ENCODE assay signal across 8 cellular contexts in the genomic region with DNA sequence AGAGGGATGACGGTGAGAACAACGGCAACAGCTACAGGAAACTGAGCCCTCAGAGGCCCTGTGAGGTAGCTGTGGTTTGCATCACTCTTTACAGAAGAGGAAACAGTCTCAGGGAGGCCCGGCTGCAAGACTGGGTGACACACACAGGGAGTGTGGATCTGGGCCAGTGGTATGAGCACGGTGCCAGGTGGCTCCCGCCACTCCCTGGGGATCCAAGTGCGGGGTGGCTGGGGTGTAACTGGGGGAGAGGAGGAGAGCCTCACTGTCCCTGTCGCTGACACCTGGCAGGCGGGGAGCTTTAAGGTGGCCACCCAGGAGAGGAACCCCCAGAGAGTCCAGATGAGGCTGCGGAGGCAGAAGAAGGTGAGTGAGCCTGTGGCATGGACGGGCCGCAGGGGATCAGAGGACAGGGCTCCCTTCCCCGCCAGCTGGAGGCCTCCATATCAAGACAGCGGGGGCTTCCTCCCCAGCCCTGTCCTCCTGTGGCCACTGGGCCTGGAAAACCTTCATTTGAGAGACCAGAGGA. TPM values are rescaled to one million over a fixed set of nuclear protein-coding genes. Genes with fewer than 3 reads are reported as not detected.
DNase-seq lines count a peak whose midpoint lies in the region; ATAC-seq and TF ChIP-seq lines count a peak whose summit lies in the region.

No MANE protein-coding gene starts in this region.

- no peak for TF ChIP-seq CTCF in OCI-LY1 (IDR thresholded peaks at IDR 0.05; ENCODE audit: low read length)

- no peaks in the 10 kb centered on the region for H3K27me3 Mint-ChIP-seq in CD4-positive, alpha-beta memory T cell
- H3K27me3 Mint-ChIP-seq in activated naive CD4-positive, alpha-beta T cell treated with anti-CD3 and anti-CD28 coated beads for 36 hours (ENCODE audit: low read depth), result no peaks in the 10 kb centered on the region

- H3K4me2 ChIP-seq in OCI-LY1 (ENCODE audit: low read length), result peak overlapping the region; percentile 50; the same call in 1 of the 2 replicates

- H3K4me3 ChIP-seq in CD4-positive, alpha-beta memory T cell (ENCODE audit: low read length in 2 of 2), result peak overlapping the region; percentile 58 to 93
- H3K4me3 ChIP-seq in OCI-LY1 (ENCODE audit: low read depth, low read length, poor library complexity, severe bottlenecking), result no peak overlapping the region
- H3K4me3 ChIP-seq in rectal smooth muscle tissue (ENCODE audit: low read length), result peak overlapping the region; percentile 19

- peaks cover 43% of the 10 kb centered on the region for H3K4me1 ChIP-seq in CD4-positive, alpha-beta memory T cell (ENCODE audit: insufficient read depth, low read length)
- peaks cover 17% of the 10 kb centered on the region for H3K4me1 ChIP-seq in OCI-LY1 (ENCODE audit: insufficient read depth, low read length, severe bottlenecking)
- no peaks in the 10 kb centered on the region for H3K4me1 ChIP-seq in rectal smooth muscle tissue (ENCODE audit: control insufficient read depth, insufficient read depth, low read length)

- H3K9me3 Mint-ChIP-seq in CD4-positive, alpha-beta memory T cell, result peaks cover 0 to 3% (median 0%) of the 10 kb centered on the region in 8 donors
- H3K9me3 Mint-ChIP-seq in activated naive CD4-positive, alpha-beta T cell treated with anti-CD3 and anti-CD28 coated beads for 36 hours, result peaks cover 1% of the 10 kb centered on the region

- CTCF ChIA-PET in CD4-positive, alpha-beta memory T cell (lab: Charles Lee; ENCODE audit: partially characterized antibody), result interaction anchor here (0.9 to 2.0 kb wide), 2 partner anchors 21 to 41 kb away, joined by 3 to 8 read pairs; no protein-coding TSS in a partner anchor
- CTCF ChIA-PET in activated naive CD4-positive, alpha-beta T cell treated with anti-CD3 and anti-CD28 coated beads for 36 hours (lab: Charles Lee), result interaction anchor here (1.2 to 1.4 kb wide), 2 partner anchors 20 to 68 kb away, joined by 3 to 6 read pairs; no protein-coding TSS in a partner anchor

- peak overlapping the region; percentile 82 for H3K27ac ChIP-seq in CD4-positive, alpha-beta memory T cell (ENCODE audit: low read depth, low read length)
- H3K27ac ChIP-seq in OCI-LY1 (ENCODE audit: low read depth, low read length, poor library complexity, severe bottlenecking) (peak overlapping the region; percentile 77), rectal smooth muscle tissue (ENCODE audit: low read depth, low read length) (no peak overlapping the region)

- no peaks in the 10 kb centered on the region for H3K79me2 ChIP-seq in OCI-LY1 (ENCODE audit: insufficient read depth, low read length)

- no peaks in the 10 kb centered on the region for H3K9me2 ChIP-seq in OCI-LY1 (ENCODE audit: low read depth, low read length)

- no peaks in the 10 kb centered on the region for H4K20me1 ChIP-seq in OCI-LY1 (ENCODE audit: insufficient read depth, low read length)

- no peak overlapping the region for H2AFZ ChIP-seq in OCI-LY1 (ENCODE audit: low read length)

- no peaks in the 10 kb centered on the region for H3F3A ChIP-seq in OCI-LY1 (ENCODE audit: insufficient read depth, low read length)

- H3K4me3 Mint-ChIP-seq in CD4-positive, alpha-beta memory T cell, result peak overlapping the region; percentile 92 to 99 (median 97)
- peak overlapping the region; percentile 93 for H3K4me3 Mint-ChIP-seq in activated naive CD4-positive, alpha-beta T cell treated with anti-CD3 and anti-CD28 coated beads for 36 hours

- peak; percentile 82 to 90 (median 86) for DNase-seq in CD4-positive, alpha-beta memory T cell
- DNase-seq in activated naive CD4-positive, alpha-beta T cell treated with anti-CD3 and anti-CD28 coated beads for 36 hours, result peak; percentile 94
- DNase-seq in NCI-H2227 (lab: John Stamatoyannopoulos, UW; ENCODE audit: unreplicated experiment), result no peak
- no peak for DNase-seq in DMS53 treated with DMSO at 0.1 percent for 48 hours (lab: John Stamatoyannopoulos, UW; ENCODE audit: unreplicated experiment)

- ATAC-seq in GM21529 (IDR thresholded peaks at IDR 0.05; ENCODE audit: unreplicated experiment) (peak; percentile 88), HG03442 (IDR thresholded peaks at IDR 0.05; ENCODE audit: unreplicated experiment) (no peak)

- no peaks in the 10 kb centered on the region for H3K9me3 ChIP-seq in CD4-positive, alpha-beta memory T cell (ENCODE audit: control insufficient read depth in 1 of 2, low read length in 2 of 2)
- no peaks in the 10 kb centered on the region for H3K9me3 ChIP-seq in OCI-LY1 (ENCODE audit: low read length)

- H3K9ac ChIP-seq in OCI-LY1 (ENCODE audit: low read length), result peak overlapping the region; percentile 40; the same call in 1 of the 2 replicates
- H3K9ac ChIP-seq in rectal smooth muscle tissue (ENCODE audit: low read length), result peak overlapping the region; percentile 27

- peaks cover 50 to 55% of the 10 kb centered on the region in 2 donors for H3K36me3 Mint-ChIP-seq in CD4-positive, alpha-beta memory T cell
- peaks cover 45% of the 10 kb centered on the region for H3K36me3 Mint-ChIP-seq in activated naive CD4-positive, alpha-beta T cell treated with anti-CD3 and anti-CD28 coated beads for 36 hours (ENCODE audit: low read depth)

- peaks cover 43% of the 10 kb centered on the region for H3K36me3 ChIP-seq in CD4-positive, alpha-beta memory T cell (ENCODE audit: insufficient read depth, low read length)
- H3K36me3 ChIP-seq in OCI-LY1 (ENCODE audit: insufficient read depth, low read length) (peaks cover 59% of the 10 kb centered on the region), rectal smooth muscle tissue (ENCODE audit: control insufficient read depth, insufficient read depth, low read length) (peaks cover 20% of the 10 kb centered on the region)

- POLR2A ChIA-PET in CD4-positive, alpha-beta memory T cell (lab: Charles Lee; ENCODE audit: partially characterized antibody), result interaction anchor here (0.8 to 4.6 kb wide), 19 partner anchors 8 to 458 kb away, joined by 3 to 76 read pairs (median 4); partner anchors contain the start of genes CHCHD10, MIF, SLC2A11 and SMARCB1

- intact Hi-C loops in CD4-positive, alpha-beta memory T cell (cut with micrococcal nuclease), result loop anchor here (1.0 to 10.0 kb wide), 4 partner anchors 20 to 138 kb away; partner anchors contain the start of genes CHCHD10, DERL3 and ZNF70
- intact Hi-C loops in activated naive CD4-positive, alpha-beta T cell treated with anti-CD3 and anti-CD28 coated beads for 36 hours (cut with micrococcal nuclease), result loop anchor here (1.0 to 5.0 kb wide), 4 partner anchors 9 to 218 kb away; partner anchors contain the start of gene SLC2A11

- H3K27me3 ChIP-seq in CD4-positive, alpha-beta memory T cell (ENCODE audit: insufficient read depth, low read length), result no peaks in the 10 kb centered on the region
- H3K27me3 ChIP-seq in OCI-LY1 (ENCODE audit: insufficient read depth, low read length) (no peaks in the 10 kb centered on the region), rectal smooth muscle tissue (ENCODE audit: control insufficient read depth, insufficient read depth, low read length) (no peaks in the 10 kb centered on the region)

- H3K27ac Mint-ChIP-seq in CD4-positive, alpha-beta memory T cell, result peak overlapping the region; percentile 98 to 100 (median 100)
- peak overlapping the region; percentile 100 for H3K27ac Mint-ChIP-seq in activated naive CD4-positive, alpha-beta T cell treated with anti-CD3 and anti-CD28 coated beads for 36 hours

- H3K4me1 Mint-ChIP-seq in CD4-positive, alpha-beta memory T cell, result peaks cover 27 to 61% (median 44%) of the 10 kb centered on the region in 4 donors
- peaks cover 46% of the 10 kb centered on the region for H3K4me1 Mint-ChIP-seq in activated naive CD4-positive, alpha-beta T cell treated with anti-CD3 and anti-CD28 coated beads for 36 hours (ENCODE audit: low read depth)

RNA-seq across cellular contexts. Expression of gene RGL4, which starts 5.6 kb away (rescaled TPM):
- 1 to 10 TPM; 7.2 to 9.8 TPM for total RNA-seq in CD4-positive, alpha-beta memory T cell
- polyA plus RNA-seq in CD4-positive, alpha-beta memory T cell, result 10 to 100 TPM; 58.3 to 64.9 TPM
- total RNA-seq in activated naive CD4-positive, alpha-beta T cell treated with anti-CD3 and anti-CD28 coated beads for 36 hours, result 10 to 100 TPM; 22.0 to 24.1 TPM

RNA-seq across cellular contexts. Expression of gene ZNF70, which starts 54.5 kb away (rescaled TPM):
- total RNA-seq in CD4-positive, alpha-beta memory T cell, result 1 to 10 TPM; 6.4 to 7.4 TPM
- polyA plus RNA-seq in CD4-positive, alpha-beta memory T cell, result under 1 TPM in 1 of 2 donors, not detected in 1; 0.37 TPM
- total RNA-seq in activated naive CD4-positive, alpha-beta T cell treated with anti-CD3 and anti-CD28 coated beads for 36 hours, result under 1 TPM; 0.79 to 0.93 TPM

RNA-seq across cellular contexts. Expression of gene VPREB3, which starts 57.8 kb away (rescaled TPM):
- not detected for total RNA-seq in CD4-positive, alpha-beta memory T cell
- 1 to 10 TPM; 1.2 to 5.5 TPM for polyA plus RNA-seq in CD4-positive, alpha-beta memory T cell
- total RNA-seq in activated naive CD4-positive, alpha-beta T cell treated with anti-CD3 and anti-CD28 coated beads for 36 hours, result not detected

Comparison
In these comparisons a context has a peak if more than half of its experiments do, and no peak if none do; other contexts are left out.
1. DNase-seq: peak in CD4-positive, alpha-beta memory T cell (5 of 5) and activated naive CD4-positive, alpha-beta T cell treated with anti-CD3 and anti-CD28 coated beads for 36 hours (single experiment); none in NCI-H2227 (single experiment) and DMS53 treated with DMSO at 0.1 percent for 48 hours (single experiment).